In the genomic region with DNA sequence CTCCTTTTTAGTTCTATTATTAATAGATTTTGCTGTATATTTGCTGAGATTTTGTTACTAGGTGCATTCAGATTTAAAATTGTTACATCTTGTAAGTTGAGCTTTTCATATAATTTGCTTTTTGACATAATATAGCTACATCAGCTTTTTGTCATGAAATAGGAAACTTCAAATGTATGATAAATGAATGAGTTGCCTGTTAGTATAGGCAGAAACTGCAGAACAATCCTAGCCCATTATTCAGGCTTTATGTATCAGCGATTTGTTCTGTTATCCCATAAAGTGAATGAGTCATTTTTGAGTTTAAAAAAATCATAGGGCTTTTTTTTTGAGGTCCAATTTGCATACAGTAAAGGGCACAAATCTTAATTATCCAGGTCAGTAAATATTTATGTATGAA, we compare ENCODE assay signal across 30 cellular contexts. TPM values are rescaled to one million over a fixed set of nuclear protein-coding genes. Genes with fewer than 3 reads are reported as not detected.
DNase-seq lines count a peak whose midpoint lies in the region; ATAC-seq, FAIRE-seq and TF ChIP-seq lines count a peak whose summit lies in the region.
"Had no signal": no experiment of that assay in that cellular context is flagged by ENCODE, and none has a peak within 500 bp of the region (broad histone marks: within the 10 kb centered on the region; RNA-seq: fewer than 3 reads in every experiment).

No MANE protein-coding gene starts in this region.

- H3K27me3 Mint-ChIP-seq in T-cell = no peaks in the 10 kb centered on the region
- H3K27me3 Mint-ChIP-seq: activated B cell treated with CpG ODN at 0.5 μM for 24 hours; activated naive CD8-positive, alpha-beta T cell treated with anti-CD3 and anti-CD28 coated beads for 36 hours; progenitor cell of endocrine pancreas had no signal

- no peaks in the 10 kb centered on the region for H3K9me3 Mint-ChIP-seq in T-cell
- H3K9me3 Mint-ChIP-seq: activated B cell treated with CpG ODN at 0.5 μM for 24 hours; activated naive CD8-positive, alpha-beta T cell treated with anti-CD3 and anti-CD28 coated beads for 36 hours; activated T-helper 1 cell treated with anti-CD3 and anti-CD28 coated beads, Interleukin-12 subunit alpha, Interleukin-12 subunit beta, Interleukin-2, Interleukin-4 antibody, amounts not matched to agents 30 ng/mL and 10 ng/mL and 1 ng/mL, durations not matched to agents 14 hours and 24 hours and 36 hours; GM23338; neural crest cell; stimulated activated effector memory CD8-positive, alpha-beta T cell treated with anti-CD3 and anti-CD28 coated beads, Interleukin-12 subunit alpha, Interleukin-12 subunit beta, amount 100 ng/mL, for 72 hours had no signal

- H3K36me3 Mint-ChIP-seq in T-cell = peaks cover 48% of the 10 kb centered on the region

- peaks cover 4 to 20% (median 16%) of the 10 kb centered on the region in 3 donors for H3K4me1 Mint-ChIP-seq in T-cell
- H3K4me1 Mint-ChIP-seq: GM23338 had no signal

- peak; percentile 13 for FAIRE-seq in islet of Langerhans (lab: Jason Lieb, UNC)
- FAIRE-seq: GM12878 had no signal

- H3K27ac Mint-ChIP-seq in T-cell = no peak overlapping the region
- H3K27ac Mint-ChIP-seq: activated B cell treated with CpG ODN at 0.5 μM for 24 hours; activated naive CD8-positive, alpha-beta T cell treated with anti-CD3 and anti-CD28 coated beads for 36 hours; activated T-helper 1 cell treated with anti-CD3 and anti-CD28 coated beads, Interleukin-12 subunit alpha, Interleukin-12 subunit beta, Interleukin-2, Interleukin-4 antibody, amounts not matched to agents 30 ng/mL and 10 ng/mL and 1 ng/mL, durations not matched to agents 14 hours and 24 hours and 36 hours; GM23338; progenitor cell of endocrine pancreas; stimulated activated effector memory CD8-positive, alpha-beta T cell treated with anti-CD3 and anti-CD28 coated beads, Interleukin-12 subunit alpha, Interleukin-12 subunit beta, amount 100 ng/mL, for 72 hours had no signal

- no peak overlapping the region for H3K4me3 ChIP-seq in BLaER1 treated with 17β-estradiol and CSF1 and Interleukin-3, amounts not matched to agents 10 nM and 100 nM
- H3K4me3 ChIP-seq in SK-N-MC = no peak overlapping the region
- no peak overlapping the region for H3K4me3 ChIP-seq in psoas muscle
- H3K4me3 ChIP-seq: gastrocnemius medialis, GM12878, GM23338, skin epidermis had no signal

- H3K4me1 ChIP-seq in BLaER1 treated with 17β-estradiol and CSF1 and Interleukin-3, amounts not matched to agents 10 nM and 100 nM = peaks cover 21 to 47% (median 27%) of the 10 kb centered on the region in 10 experiments
- peaks cover 29% of the 10 kb centered on the region for H3K4me1 ChIP-seq in psoas muscle

- no peaks in the 10 kb centered on the region for H3K9me3 ChIP-seq in BLaER1 treated with 17β-estradiol and CSF1 and Interleukin-3, amounts not matched to agents 10 nM and 100 nM (replicated peaks in 1 of 11)
- H3K9me3 ChIP-seq in SK-N-MC (ENCODE audit: low read depth, low read length) (no peaks in the 10 kb centered on the region), psoas muscle (no peaks in the 10 kb centered on the region)
- H3K9me3 ChIP-seq: gastrocnemius medialis had no signal

- CTCF ChIA-PET in T-cell (lab: Charles Lee) = interaction anchor here in 1 of 2 donors (0.6 kb wide), 1 partner anchor 13 kb away, joined by 4 read pairs; no protein-coding TSS in a partner anchor

- intact Hi-C loops in psoas muscle (cut with DNase I) = no loop called here

- DNase-seq in ELR (ENCODE audit: low read depth) (peak; percentile 77), SK-N-MC (ENCODE audit: low read depth, low spot score) (no peak), T-cell (no peak), psoas muscle (no peak)
- DNase-seq: activated B cell treated with CpG ODN at 0.5 μM for 24 hours; activated naive CD8-positive, alpha-beta T cell treated with anti-CD3 and anti-CD28 coated beads for 36 hours; gastrocnemius medialis; islet precursor cell; KG1; NCI-H1694; NCI-H2171 treated with DMSO at 0.1 percent for 48 hours; NCI-H526 treated with DMSO at 0.1 percent for 48 hours; RPMI8226; stimulated activated CD4-positive, alpha-beta T cell treated with anti-CD3 and anti-CD28 coated beads, Interleukin-2, amount 100 ng/mL, for 24 hours; T1000 had no signal

- 97 to 100% (median 97%) methylated on average over 1 of the region's 1 CpG for WGBS in psoas muscle, 3 donors

- peak overlapping the region in 9 of 11 experiments; percentile 16 to 46 (median 42); a peak in 11 of 22 replicates for H3K4me2 ChIP-seq in BLaER1 treated with 17β-estradiol and CSF1 and Interleukin-3, amounts not matched to agents 10 nM and 100 nM
- H3K4me2 ChIP-seq: GM23338 had no signal

- H3K9ac ChIP-seq in BLaER1 treated with 17β-estradiol and CSF1 and Interleukin-3, amounts not matched to agents 10 nM and 100 nM = no peak overlapping the region
- no peak overlapping the region for H3K9ac ChIP-seq in SK-N-MC (ENCODE audit: insufficient read length)

- H3K36me3 ChIP-seq in BLaER1 treated with 17β-estradiol and CSF1 and Interleukin-3, amounts not matched to agents 10 nM and 100 nM = peaks cover 16 to 58% (median 38%) of the 10 kb centered on the region in 11 experiments; a peak in 20 of 22 replicates
- H3K36me3 ChIP-seq in SK-N-MC (ENCODE audit: insufficient read depth, low read length) (no peaks in the 10 kb centered on the region), psoas muscle (ENCODE audit: insufficient read depth in 1 of 2, low read depth in 1 of 2) (peaks cover 0 to 22% of the 10 kb centered on the region in 2 donors)

- no peak for ATAC-seq in GM21381 (IDR thresholded peaks at IDR 0.05; ENCODE audit: unreplicated experiment)
- ATAC-seq in T-cell (replicated peaks in 1 of 4) = no peak
- no peak for ATAC-seq in psoas muscle
- ATAC-seq: gastrocnemius medialis; GM12878; GM23338; stimulated activated effector memory CD8-positive, alpha-beta T cell treated with anti-CD3 and anti-CD28 coated beads, Interleukin-12 subunit alpha, Interleukin-12 subunit beta, amount 100 ng/mL, for 72 hours had no signal

- no peak for TF ChIP-seq CTCF in psoas muscle (IDR thresholded peaks at IDR 0.05)

- H3K27ac ChIP-seq in BLaER1 treated with 17β-estradiol and CSF1 and Interleukin-3, amounts not matched to agents 10 nM and 100 nM = no peak overlapping the region
- H3K27ac ChIP-seq in SK-N-MC (peak overlapping the region; percentile 64), psoas muscle (no peak overlapping the region)
- H3K27ac ChIP-seq: gastrocnemius medialis, skin epidermis had no signal

- peaks cover 17 to 83% (median 69%) of the 10 kb centered on the region in 11 experiments for H4K20me1 ChIP-seq in BLaER1 treated with 17β-estradiol and CSF1 and Interleukin-3, amounts not matched to agents 10 nM and 100 nM

- H3K4me3 Mint-ChIP-seq in T-cell = no peak overlapping the region
- H3K4me3 Mint-ChIP-seq: activated B cell treated with CpG ODN at 0.5 μM for 24 hours; activated naive CD8-positive, alpha-beta T cell treated with anti-CD3 and anti-CD28 coated beads for 36 hours; activated T-helper 1 cell treated with anti-CD3 and anti-CD28 coated beads, Interleukin-12 subunit alpha, Interleukin-12 subunit beta, Interleukin-2, Interleukin-4 antibody, amounts not matched to agents 30 ng/mL and 10 ng/mL and 1 ng/mL, durations not matched to agents 14 hours and 24 hours and 36 hours; GM23338; neural crest cell; stimulated activated effector memory CD8-positive, alpha-beta T cell treated with anti-CD3 and anti-CD28 coated beads, Interleukin-12 subunit alpha, Interleukin-12 subunit beta, amount 100 ng/mL, for 72 hours had no signal

- POLR2A ChIA-PET in T-cell (lab: Charles Lee) = interaction anchor here in 1 of 2 donors (0.7 kb wide), 1 partner anchor 20 kb away, joined by 3 read pairs; no protein-coding TSS in a partner anchor

- peaks cover 0 to 76% (median 0%) of the 10 kb centered on the region in 11 experiments; a peak in 5 of 22 replicates for H3K27me3 ChIP-seq in BLaER1 treated with 17β-estradiol and CSF1 and Interleukin-3, amounts not matched to agents 10 nM and 100 nM
- H3K27me3 ChIP-seq in psoas muscle (ENCODE audit: insufficient read depth in 3 of 3, low read length in 2 of 3) = no peaks in the 10 kb centered on the region
- H3K27me3 ChIP-seq: gastrocnemius medialis had no signal

RNA-seq across cellular contexts. Expression of a gene that starts 11.6 kb away (rescaled TPM):
- total RNA-seq in T-cell (10 to 100 TPM; 25.0 to 36.8 (median 27.9) TPM), psoas muscle (10 to 100 TPM in 2 of 4 donors, 1 to 10 TPM in 2; 9.5 to 15.1 (median 11.5) TPM)
- polyA plus RNA-seq in psoas muscle = 1 to 10 TPM; 3.7 to 7.4 (median 5.2) TPM

RNA-seq across cellular contexts. Expression of a gene that starts 42.2 kb away (rescaled TPM):
- total RNA-seq in T-cell (not detected), psoas muscle (not detected)
- polyA plus RNA-seq in psoas muscle = not detected
- total RNA-seq: activated B cell treated with CpG ODN at 0.5 μM for 24 hours; activated CD8-positive, alpha-beta memory T cell treated with anti-CD3 and anti-CD28 coated beads for 36 hours; activated naive CD8-positive, alpha-beta T cell treated with anti-CD3 and anti-CD28 coated beads for 36 hours; activated T-helper 1 cell treated with anti-CD3 and anti-CD28 coated beads, Interleukin-12 subunit alpha, Interleukin-12 subunit beta, Interleukin-2, Interleukin-4 antibody, amounts not matched to agents 30 ng/mL and 10 ng/mL and 1 ng/mL, durations not matched to agents 14 hours and 24 hours and 36 hours; cerebellum; gastrocnemius medialis; GM12878; GM23338; lower leg skin; mucosa of gallbladder; neural crest cell; progenitor cell of endocrine pancreas had no signal
- polyA plus RNA-seq: esophagus, GM12878, GM23338 had no signal
